In genomic region chr17:30709641-30710295, GRCh38 we compare ENCODE assay signal across 8 cellular contexts.
DNase-seq lines count a peak whose midpoint lies in the region; TF ChIP-seq lines count a peak whose summit lies in the region.
"Not testable (repeated sequence)": the region's sequence is repeated elsewhere in the genome, so short reads cannot be mapped to it uniquely, and the experiment has no call there.

No MANE protein-coding gene starts in this region.

- H3K36me3 ChIP-seq in WERI-Rb-1; fibroblast of lung (ENCODE audit: control insufficient read depth, insufficient read depth, low read length); uterus: not testable (repeated sequence)

- H3K4me3 ChIP-seq in GM12865 (ENCODE audit: low read depth, low read length): peak overlapping the region; percentile 57
- peak overlapping the region; percentile 72 for H3K4me3 ChIP-seq in WERI-Rb-1 (ENCODE audit: low read depth, low read length)
- H3K4me3 ChIP-seq in astrocyte of the spinal cord (ENCODE audit: low read depth, low read length): peak overlapping the region; percentile 50
- peak overlapping the region; percentile 31 to 74 (median 49) for H3K4me3 ChIP-seq in fibroblast of lung (replicated peaks in 1 of 4; ENCODE audit: control extremely low read depth in 1 of 4, insufficient read depth in 1 of 4, low read depth in 3 of 4, low read length in 4 of 4)
- H3K4me3 ChIP-seq in lower leg skin (ENCODE audit: low read depth, poor library complexity, severe bottlenecking): peak overlapping the region; percentile 88
- H3K4me3 ChIP-seq in uterus: peak overlapping the region; percentile 63 to 93

- peak overlapping the region; percentile 42 for H3K9ac ChIP-seq in fibroblast of lung (ENCODE audit: insufficient read depth, low read length)

- not testable (repeated sequence) for TF ChIP-seq POLR2A in lower leg skin (IDR thresholded peaks at IDR 0.05); uterus (IDR thresholded peaks at IDR 0.05)

- H3K4me1 ChIP-seq in fibroblast of lung (ENCODE audit: control insufficient read depth, extremely low read depth, insufficient read depth, low read length); uterus: not testable (repeated sequence)

- TF ChIP-seq CTCF in GM12865 (IDR thresholded peaks at IDR 0.05; ENCODE audit: insufficient read depth, low read depth, low read length, missing control alignments); WERI-Rb-1 (IDR thresholded peaks at IDR 0.05; ENCODE audit: low read depth, low read length); astrocyte of the spinal cord (IDR thresholded peaks at IDR 0.05; ENCODE audit: low read depth, low read length); fibroblast of lung (conservative IDR thresholded peaks at IDR 0.05 in 1 of 2, IDR thresholded peaks at IDR 0.05 in 1 of 2; ENCODE audit: low read depth in 1 of 2, low read length in 2 of 2); lower leg skin (IDR thresholded peaks at IDR 0.05); uterus (IDR thresholded peaks at IDR 0.05): not testable (repeated sequence)

- H3K27me3 ChIP-seq in WERI-Rb-1 (ENCODE audit: insufficient read depth, low read depth, severe bottlenecking); uterus: not testable (repeated sequence)
- H3K27me3 ChIP-seq in fibroblast of lung (ENCODE audit: control insufficient read depth, insufficient read depth, low read length): peaks cover 16% of the 10 kb centered on the region

- intact Hi-C loops in lower leg skin (cut with DNase I; ENCODE audit: low total_unique reads); uterus (cut with DNase I; ENCODE audit: low total_unique reads): not testable (repeated sequence)

- 1 to 3% methylated on average over 21 to 38 of the region's 81 CpGs for WGBS in lower leg skin, 2 donors

- H3K27ac ChIP-seq in WERI-Rb-1 (peak overlapping the region; percentile 83), uterus (peak overlapping the region; percentile 75 to 76)
- H3K27ac ChIP-seq in fibroblast of lung (ENCODE audit: insufficient read depth, low read length): not testable (repeated sequence)

- peak overlapping the region; percentile 13 for H3K4me2 ChIP-seq in fibroblast of lung (ENCODE audit: extremely low read depth, insufficient read depth, low read length)

- not testable (repeated sequence) for H3K79me2 ChIP-seq in fibroblast of lung (ENCODE audit: control insufficient read depth, insufficient read depth, low read length)

- H4K20me1 ChIP-seq in fibroblast of lung (ENCODE audit: control insufficient read depth, extremely low read depth, insufficient read depth, low read length): not testable (repeated sequence)

- not testable (repeated sequence) for DNase-seq in GM12865 (ENCODE audit: low read depth); WERI-Rb-1; astrocyte of the spinal cord (ENCODE audit: low read depth, low spot score); fibroblast of lung (ENCODE audit: low read depth in 2 of 2); lower leg skin (ENCODE audit: low spot score in 2 of 2)
- DNase-seq in NCI-H146 (lab: John Stamatoyannopoulos, UW) (peak; percentile 35), retina (peak; percentile 68), uterus (peak in 1 of 2 donors; percentile 25)

- H2AFZ ChIP-seq in fibroblast of lung (ENCODE audit: low read length): not testable (repeated sequence)

- in situ Hi-C loops in astrocyte of the spinal cord (cut with HindIII; ENCODE audit: low sequenced_read_pairs): not testable (repeated sequence)

- H3K9me3 ChIP-seq in WERI-Rb-1 (ENCODE audit: severe bottlenecking); fibroblast of lung (ENCODE audit: control insufficient read depth, insufficient read depth, low read depth, low read length); uterus: not testable (repeated sequence)
